Comparison of ENCODE assay signal across 8 cellular contexts in genomic region chr10:8444630-8445029, GRCh38.
A peak's percentile ranks its signal among the peaks of the same experiment; 100 is the strongest.
DNase-seq lines count a peak whose midpoint lies in the region; ATAC-seq, FAIRE-seq and TF ChIP-seq lines count a peak whose summit lies in the region.

No MANE protein-coding gene starts in this region.

- FAIRE-seq in GM12891 (lab: Jason Lieb, UNC), result no peak

- no peak for TF ChIP-seq POLR2A in GM12891 (IDR thresholded peaks at IDR 0.05; ENCODE audit: low read depth, low read length)

- in situ Hi-C loops in SK-MEL-5 (cut with HindIII; ENCODE audit: low pct_unique_long_range_greater_than_20kb, low sequenced_read_pairs), result no loop called here

- DNase-seq in GM12891 (ENCODE audit: insufficient read length, low spot score), result peak; percentile 5
- DNase-seq in SK-MEL-5 (ENCODE audit: low read depth, low spot score), result peak; percentile 8
- peak; percentile 10 for DNase-seq in central memory CD4-positive, alpha-beta T cell
- DNase-seq in stimulated activated CD4-positive, alpha-beta T cell treated with anti-CD3 and anti-CD28 coated beads, Interleukin-4, amount 100 ng/mL, for 4 hours, result peak; percentile 23 to 30
- DNase-seq in NCI-H2029 (lab: John Stamatoyannopoulos, UW), result no peak
- no peak for DNase-seq in occipital lobe (lab: John Stamatoyannopoulos, UW)
- no peak for DNase-seq in SIG-M5 treated with dmso at 0.1 percent for 504 hours (lab: John Stamatoyannopoulos, UW; ENCODE audit: unreplicated experiment)

- ATAC-seq in HG03135 (IDR thresholded peaks at IDR 0.05; ENCODE audit: unreplicated experiment), result no peak

TF ChIP-seq in GM12891, 5 proteins besides CTCF, POLR2A, EP300 and RAD21:
- TF ChIP-seq POU2F2 (IDR thresholded peaks at IDR 0.05; ENCODE audit: low read depth, low read length) (no peak), PAX5 (IDR thresholded peaks at IDR 0.05; ENCODE audit: insufficient read depth, low read length, severe bottlenecking) (no peak), SPI1 (IDR thresholded peaks at IDR 0.05; ENCODE audit: low read depth, low read length) (no peak), TAF1 (IDR thresholded peaks at IDR 0.05; ENCODE audit: low read depth, low read length) (no peak), POLR2AphosphoS5 (IDR thresholded peaks at IDR 0.05; ENCODE audit: low read depth, low read length) (no peak)

Comparison
In these comparisons a context has a peak if more than half of its experiments do, and no peak if none do; other contexts are left out.
1. DNase-seq: peak in GM12891 (single experiment), SK-MEL-5 (single experiment), central memory CD4-positive, alpha-beta T cell (single experiment) and stimulated activated CD4-positive, alpha-beta T cell treated with anti-CD3 and anti-CD28 coated beads, Interleukin-4, amount 100 ng/mL, for 4 hours (2 of 2); none in NCI-H2029 (single experiment), occipital lobe (single experiment) and SIG-M5 treated with dmso at 0.1 percent for 504 hours (single experiment).